In the genomic region with DNA sequence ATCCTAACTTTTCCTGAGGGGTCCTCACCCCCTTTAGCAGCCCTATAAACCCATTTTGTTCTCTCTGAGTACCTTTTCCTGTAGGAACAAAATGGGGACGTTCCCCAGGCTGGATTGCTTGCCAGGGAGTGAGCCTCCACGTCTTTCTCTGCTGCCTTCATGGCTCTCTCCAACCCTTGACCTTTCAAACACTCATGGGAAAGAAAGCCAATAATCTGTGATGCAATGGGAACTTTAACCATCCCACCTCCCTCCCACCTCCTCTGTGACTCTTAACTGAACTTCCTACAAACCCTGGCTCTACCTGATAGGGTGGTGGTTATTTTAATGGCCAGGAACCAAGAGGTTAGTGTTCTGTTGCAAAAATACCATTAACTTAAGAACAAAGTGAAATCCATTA, we compare ENCODE assay signal across 20 cellular contexts. TPM values are rescaled to one million over a fixed set of nuclear protein-coding genes. Genes with fewer than 3 reads are reported as not detected.
A peak's percentile ranks its signal among the peaks of the same experiment; 100 is the strongest.
DNase-seq lines count a peak whose midpoint lies in the region; ATAC-seq, FAIRE-seq and TF ChIP-seq lines count a peak whose summit lies in the region.
"Had no signal": no experiment of that assay in that cellular context is flagged by ENCODE, and none has a peak within 500 bp of the region (broad histone marks: within the 10 kb centered on the region; RNA-seq: fewer than 3 reads in every experiment).

No MANE protein-coding gene starts in this region.

- H4K20me1 ChIP-seq in HepG2 (ENCODE audit: insufficient read depth, low read length) (peaks cover 4% of the 10 kb centered on the region; the same call in 1 of the 2 replicates), Karpas-422 (ENCODE audit: insufficient read depth, low read depth, low read length) (no peaks in the 10 kb centered on the region; the same call in 1 of the 2 replicates)

- POLR2A ChIA-PET in HEK293 (lab: Yijun Ruan, JAX) = no interaction called here
- POLR2A ChIA-PET in HepG2 (lab: Yijun Ruan, JAX) = no interaction called here

- H3K4me2 ChIP-seq in HepG2 (ENCODE audit: low read depth, low read length) = peak overlapping the region; percentile 93
- no peak overlapping the region for H3K4me2 ChIP-seq in Karpas-422 (ENCODE audit: low read depth, low read length, poor library complexity, severe bottlenecking)

- H3K27ac Mint-ChIP-seq in progenitor cell of endocrine pancreas = peak overlapping the region; percentile 35

- peak; percentile 85 for FAIRE-seq in HepG2 (lab: Jason Lieb, UNC)

- H3K4me3 ChIP-seq in HEK293 (ENCODE audit: low read depth, low read length) (no peak overlapping the region), HepG2 (replicated peaks in 1 of 3; ENCODE audit: insufficient read depth in 1 of 3, low read depth in 2 of 3, low read length in 3 of 3) (peak overlapping the region in 2 of 3 experiments; percentile 16 to 30; a peak in 2 of 6 replicates), Karpas-422 (ENCODE audit: low read length) (no peak overlapping the region)
- H3K4me3 ChIP-seq: HAP-1 had no signal

- H3K27ac ChIP-seq in HEK293 (ENCODE audit: extremely low read depth, low read depth, low read length) = no peak overlapping the region
- peak overlapping the region; percentile 58 for H3K27ac ChIP-seq in HepG2 (ENCODE audit: extremely low read length, insufficient read depth, low read length)
- H3K27ac ChIP-seq in Karpas-422 (ENCODE audit: low read length) = no peak overlapping the region
- H3K27ac ChIP-seq: HL-60 had no signal

- TF ChIP-seq EP300 in HepG2 (IDR thresholded peaks at IDR 0.05; ENCODE audit: low read depth in 2 of 2, low read length in 2 of 2) (peak in 1 of 2 experiments; percentile 59; a peak in 1 of 4 replicates), HepG2 (CRISPR knock-in tag; IDR thresholded peaks at IDR 0.05; ENCODE audit: borderline replicate concordance) (peak; percentile 38; the same call in 1 of the 2 replicates)

- BruUV-seq in HepG2 (replicated peaks; lab: Mats Ljungman, UMichigan) = no TSS peak

- CTCF ChIA-PET in HEK293 (lab: Yijun Ruan, JAX) (no interaction called here), HepG2 (lab: Yijun Ruan, JAX; ENCODE audit: low intra/inter-chr PET ratio, low total read pairs) (no interaction called here)

- no peaks in the 10 kb centered on the region for H3K9me3 ChIP-seq in HEK293 (ENCODE audit: control insufficient read depth, insufficient read depth, low read depth, low read length)
- H3K9me3 ChIP-seq in HepG2 (ENCODE audit: low read length) = no peaks in the 10 kb centered on the region
- H3K9me3 ChIP-seq in Karpas-422 (ENCODE audit: low read length) = no peaks in the 10 kb centered on the region
- H3K9me3 ChIP-seq: Caco-2, HAP-1 had no signal

- H3K9me3 Mint-ChIP-seq in progenitor cell of endocrine pancreas (ENCODE audit: low read depth) = no peaks in the 10 kb centered on the region
- H3K9me3 Mint-ChIP-seq: CD4-positive, CD25-positive, alpha-beta regulatory T cell had no signal

- H3K36me3 ChIP-seq in HEK293 (ENCODE audit: control insufficient read depth in 2 of 2, insufficient read depth in 1 of 2, low read length in 2 of 2) (no peaks in the 10 kb centered on the region), HepG2 (replicated peaks in 1 of 2; ENCODE audit: control insufficient read depth in 1 of 2, insufficient read depth in 2 of 2, low read length in 2 of 2) (peaks cover 6 to 34% of the 10 kb centered on the region in 2 experiments), Karpas-422 (ENCODE audit: insufficient read depth, low read length) (no peaks in the 10 kb centered on the region)
- H3K36me3 ChIP-seq: HAP-1 had no signal

- peaks cover 17% of the 10 kb centered on the region for H3K27me3 Mint-ChIP-seq in progenitor cell of endocrine pancreas

- H2AFZ ChIP-seq in HepG2 (ENCODE audit: low read length) (no peak overlapping the region), Karpas-422 (ENCODE audit: low read length) (no peak overlapping the region)

- no peaks in the 10 kb centered on the region for H3K9me2 ChIP-seq in Karpas-422 (replicated peaks; ENCODE audit: insufficient read depth, low read length)

- TF ChIP-seq POLR2A in HepG2 (IDR thresholded peaks at IDR 0.05; ENCODE audit: insufficient read depth in 1 of 2, low read depth in 2 of 2, low read length in 2 of 2) = peak; percentile 16 to 40; a peak in 2 of 4 replicates

- H3K36me3 Mint-ChIP-seq in progenitor cell of endocrine pancreas (ENCODE audit: insufficient read depth) = no peaks in the 10 kb centered on the region

- peak; percentile 37 for DNase-seq in SKM-1 treated with dmso at 0.1 percent for 144 hours (lab: John Stamatoyannopoulos, UW; ENCODE audit: unreplicated experiment)
- DNase-seq in HepG2 (ENCODE audit: low spot score) = peak; percentile 73
- no peak for DNase-seq in progenitor cell of endocrine pancreas (ENCODE audit: low spot score, unreplicated experiment)
- DNase-seq in cerebellar nuclear complex (lab: John Stamatoyannopoulos, UW) = no peak
- no peak for DNase-seq in NCI-H446 (lab: John Stamatoyannopoulos, UW)
- DNase-seq in NK-92 treated with Interleukin-12 subunit alpha and Interleukin-12 subunit beta, amount 100 ng/mL, for 24 hours (lab: John Stamatoyannopoulos, UW) = no peak
- DNase-seq in Karpas-422 = no peak
- DNase-seq: ACHN; AML-193; Caco-2; CD4-positive, CD25-positive, alpha-beta regulatory T cell; DMS53; KBM-7; NCI-H1092; NCI-H226; RPMI8226; SIG-M5 had no signal

- peaks cover 14% of the 10 kb centered on the region for H3K4me1 Mint-ChIP-seq in progenitor cell of endocrine pancreas (ENCODE audit: low read depth)
- H3K4me1 Mint-ChIP-seq: CD4-positive, CD25-positive, alpha-beta regulatory T cell had no signal

- H3K79me2 ChIP-seq in HepG2 (ENCODE audit: insufficient read depth, low read length) (peaks cover 42% of the 10 kb centered on the region), Karpas-422 (ENCODE audit: low read length) (no peaks in the 10 kb centered on the region)

- H3K4me1 ChIP-seq in HEK293 (ENCODE audit: control insufficient read depth, insufficient read depth, low read length) = peaks cover 13% of the 10 kb centered on the region
- peaks cover 62% of the 10 kb centered on the region for H3K4me1 ChIP-seq in HepG2 (ENCODE audit: insufficient read depth, low read length)
- peaks cover 29% of the 10 kb centered on the region for H3K4me1 ChIP-seq in Karpas-422 (ENCODE audit: low read length)

- peak; percentile 56 for ATAC-seq in HepG2

- no peak for TF ChIP-seq RAD21 in HepG2 (CRISPR knock-in tag; IDR thresholded peaks at IDR 0.05)

- no peak for TF ChIP-seq CTCF in HEK293 (tag by site-specific recombination; IDR thresholded peaks at IDR 0.05)
- no peak for TF ChIP-seq CTCF in HepG2 (CRISPR knock-in tag; IDR thresholded peaks at IDR 0.05)
- TF ChIP-seq CTCF in progenitor cell of endocrine pancreas (IDR thresholded peaks at IDR 0.05; ENCODE audit: unreplicated experiment) = no peak

- WGBS in HepG2 (ENCODE audit: low lambda C conversion rate) = 0% methylated on average over 2 of the region's 2 CpGs

- no peak overlapping the region for H3K9ac ChIP-seq in HepG2 (ENCODE audit: insufficient read depth, low read depth, low read length)
- H3K9ac ChIP-seq in Karpas-422 (ENCODE audit: low read length) = no peak overlapping the region

- intact Hi-C loops in HepG2 (cut with micrococcal nuclease; ENCODE audit: unreplicated experiment) = no loop called here

- no peak overlapping the region for H3K4me3 Mint-ChIP-seq in progenitor cell of endocrine pancreas (ENCODE audit: low read depth)
- H3K4me3 Mint-ChIP-seq: CD4-positive, CD25-positive, alpha-beta regulatory T cell had no signal

- in situ Hi-C loops in HepG2 (cut with HindIII; ENCODE audit: extremely low pct_ligation_motif_present, low pct_unique_long_range_greater_than_20kb) = no loop called here

- H3K27me3 ChIP-seq in HepG2 (ENCODE audit: control insufficient read depth in 1 of 2, insufficient read depth in 2 of 2, low read length in 2 of 2) = no peaks in the 10 kb centered on the region
- H3K27me3 ChIP-seq in Karpas-422 (ENCODE audit: low read length) = no peaks in the 10 kb centered on the region

RNA-seq across cellular contexts. Expression of a gene that starts 2.8 kb away (rescaled TPM):
- total RNA-seq in HepG2 (2016; rRNA removed; fragmentation: Illumina TruSeq; extraction: Trizol) = 87.3 and 118 TPM in 2 replicates
- 26.7 and 31.6 TPM in 2 replicates for total RNA-seq in HepG2 (2016; cell fraction: cytosol; rRNA removed; fragmentation: Illumina TruSeq; extraction: Trizol; ENCODE audit: low read depth)
- 88.1 and 122 TPM in 2 replicates for total RNA-seq in HepG2 (2016; cell fraction: insoluble cytoplasmic fraction; rRNA removed; fragmentation: Illumina TruSeq; extraction: Trizol)
- total RNA-seq in HepG2 (2016; cell fraction: membrane; rRNA removed; fragmentation: Illumina TruSeq; extraction: Trizol) = 58.6 and 66.6 TPM in 2 replicates
- total RNA-seq in HepG2 (2016; cell fraction: nucleus; rRNA removed; fragmentation: Illumina TruSeq; extraction: Trizol) = 44.6 and 56.3 TPM in 2 replicates
- polyA plus RNA-seq in HepG2 (2011; rRNA removed) = 154 and 170 TPM in 2 replicates
- polyA plus RNA-seq in HepG2 (2011; cell fraction: cytosol; rRNA removed) = 162 and 171 TPM in 2 replicates
- 53.1 and 70.6 TPM in 2 replicates for polyA plus RNA-seq in HepG2 (2011; cell fraction: nucleus; rRNA removed)
- polyA plus RNA-seq in HepG2 (2012) = 126 and 138 TPM in 2 replicates
- polyA plus RNA-seq in HepG2 (2016; cell fraction: cytosol; fragmentation: Illumina TruSeq; extraction: Trizol; ENCODE audit: low read depth) = 27.0 and 31.1 TPM in 2 replicates
- 141 and 149 TPM in 2 replicates for polyA plus RNA-seq in HepG2 (2016; cell fraction: insoluble cytoplasmic fraction; fragmentation: Illumina TruSeq; extraction: Trizol; ENCODE audit: low read depth)
- polyA plus RNA-seq in HepG2 (2016; cell fraction: membrane; fragmentation: Illumina TruSeq; extraction: Trizol; ENCODE audit: low read depth) = 56.2 and 67.0 TPM in 2 replicates
- 75.2 and 77.3 TPM in 2 replicates for polyA plus RNA-seq in HepG2 (2016; cell fraction: nucleus; fragmentation: Illumina TruSeq; extraction: Trizol; ENCODE audit: insufficient read depth, low read depth)
- 19.4 and 304 TPM in 2 replicates for polyA minus RNA-seq in HepG2 (2011; rRNA and poly(A)+ RNA removed; ENCODE audit: low replicate concordance)
- polyA minus RNA-seq in HepG2 (2011; cell fraction: cytosol; rRNA and poly(A)+ RNA removed) = 55.4 and 68.2 TPM in 2 replicates
- 58.6 and 76.2 TPM in 2 replicates for polyA minus RNA-seq in HepG2 (2011; cell fraction: nucleus; rRNA and poly(A)+ RNA removed)
- 4.3 and 5.3 TPM in 2 replicates for total RNA-seq in progenitor cell of endocrine pancreas
- 3.6 and 7.2 TPM in 2 replicates for total RNA-seq in Karpas-422 (2014; rRNA removed; shearing (Covaris generic); ENCODE audit: low replicate concordance)

RNA-seq across cellular contexts. Expression of a gene that starts 39.9 kb away (rescaled TPM):
- not detected in 2 replicates for total RNA-seq in HepG2 (2016; rRNA removed; fragmentation: Illumina TruSeq; extraction: Trizol)
- total RNA-seq in HepG2 (2016; cell fraction: cytosol; rRNA removed; fragmentation: Illumina TruSeq; extraction: Trizol; ENCODE audit: low read depth) = not detected in 2 replicates
- total RNA-seq in HepG2 (2016; cell fraction: insoluble cytoplasmic fraction; rRNA removed; fragmentation: Illumina TruSeq; extraction: Trizol) = not detected in 2 replicates
- not detected in 2 replicates for total RNA-seq in HepG2 (2016; cell fraction: membrane; rRNA removed; fragmentation: Illumina TruSeq; extraction: Trizol)
- total RNA-seq in HepG2 (2016; cell fraction: nucleus; rRNA removed; fragmentation: Illumina TruSeq; extraction: Trizol) = not detected in 2 replicates
- 0.01 TPM in 1 of 2 replicates, not detected in the other for polyA plus RNA-seq in HepG2 (2011; rRNA removed)
- 0.03 TPM in 1 of 2 replicates, not detected in the other for polyA plus RNA-seq in HepG2 (2011; cell fraction: cytosol; rRNA removed)
- 0.26 and 0.52 TPM in 2 replicates for polyA plus RNA-seq in HepG2 (2011; cell fraction: nucleus; rRNA removed)
- polyA plus RNA-seq in HepG2 (2012) = 0.38 TPM in 1 of 2 replicates, not detected in the other
- not detected in 2 replicates for polyA plus RNA-seq in HepG2 (2016; cell fraction: cytosol; fragmentation: Illumina TruSeq; extraction: Trizol; ENCODE audit: low read depth)
- not detected in 2 replicates for polyA plus RNA-seq in HepG2 (2016; cell fraction: insoluble cytoplasmic fraction; fragmentation: Illumina TruSeq; extraction: Trizol; ENCODE audit: low read depth)
- not detected in 2 replicates for polyA plus RNA-seq in HepG2 (2016; cell fraction: membrane; fragmentation: Illumina TruSeq; extraction: Trizol; ENCODE audit: low read depth)
- polyA plus RNA-seq in HepG2 (2016; cell fraction: nucleus; fragmentation: Illumina TruSeq; extraction: Trizol; ENCODE audit: insufficient read depth, low read depth) = not detected in 2 replicates
- polyA minus RNA-seq in HepG2 (2011; rRNA and poly(A)+ RNA removed; ENCODE audit: low replicate concordance) = not detected in 2 replicates
- polyA minus RNA-seq in HepG2 (2011; cell fraction: cytosol; rRNA and poly(A)+ RNA removed) = not detected in 2 replicates
- polyA minus RNA-seq in HepG2 (2011; cell fraction: nucleus; rRNA and poly(A)+ RNA removed) = not detected in 2 replicates
- total RNA-seq in progenitor cell of endocrine pancreas = 9.8 and 10.1 TPM in 2 replicates
- total RNA-seq in Karpas-422 (2014; rRNA removed; shearing (Covaris generic); ENCODE audit: low replicate concordance) = not detected in 2 replicates
- total RNA-seq: Caco-2 had no signal

Comparison
In these comparisons a context has a peak if more than half of its experiments do, and no peak if none do; other contexts are left out.
1. H3K4me3 ChIP-seq: peak in HepG2 (2 of 3); none in HEK293 (single experiment) and Karpas-422 (single experiment).
2. DNase-seq: peak in SKM-1 treated with dmso at 0.1 percent for 144 hours (single experiment) and HepG2 (single experiment); none in progenitor cell of endocrine pancreas (single experiment), cerebellar nuclear complex (0 of 2), NCI-H446 (0 of 2), NK-92 treated with Interleukin-12 subunit alpha and Interleukin-12 subunit beta, amount 100 ng/mL, for 24 hours (single experiment) and Karpas-422 (single experiment).
3. RNA of a gene that starts 39.9 kb away (total RNA-seq): 9.8 to 10.1 TPM in progenitor cell of endocrine pancreas; not detected in HepG2 and not detected in Karpas-422; every median in the first group is over 10 times any median in the second.